In the genomic region with DNA sequence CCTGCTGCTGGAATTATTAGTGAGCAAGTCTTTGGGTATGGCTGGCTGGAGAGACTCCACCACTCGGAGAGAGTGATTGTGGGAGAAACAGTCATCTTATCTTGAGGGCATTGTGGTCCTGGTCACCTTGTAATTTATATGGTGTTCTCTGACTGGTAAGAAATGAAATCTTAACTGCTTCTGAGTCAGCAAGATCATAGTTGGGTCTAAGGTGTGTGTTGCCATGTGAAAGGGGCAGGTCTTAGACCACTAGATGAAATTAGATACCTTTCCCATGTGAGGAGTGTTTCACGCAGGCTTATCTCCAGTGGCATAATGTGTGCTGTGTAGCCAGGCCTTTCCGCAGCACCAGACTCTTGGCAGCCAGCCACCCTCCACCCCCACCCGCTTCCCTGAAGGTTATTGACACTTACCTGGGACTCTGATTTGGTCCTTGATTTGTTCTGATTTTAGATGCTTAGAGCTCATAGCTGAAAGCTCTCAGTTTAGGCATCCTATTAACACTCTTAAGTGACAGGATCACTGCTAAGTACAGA, we compare ENCODE assay signal across 1 cellular context.
TF ChIP-seq lines count a peak whose summit lies in the region.

No MANE protein-coding gene starts in this region.

TF ChIP-seq in K562, 482 proteins besides CTCF, POLR2A, EP300 and RAD21 (continues in another document):
- TF ChIP-seq, protein P1, sequence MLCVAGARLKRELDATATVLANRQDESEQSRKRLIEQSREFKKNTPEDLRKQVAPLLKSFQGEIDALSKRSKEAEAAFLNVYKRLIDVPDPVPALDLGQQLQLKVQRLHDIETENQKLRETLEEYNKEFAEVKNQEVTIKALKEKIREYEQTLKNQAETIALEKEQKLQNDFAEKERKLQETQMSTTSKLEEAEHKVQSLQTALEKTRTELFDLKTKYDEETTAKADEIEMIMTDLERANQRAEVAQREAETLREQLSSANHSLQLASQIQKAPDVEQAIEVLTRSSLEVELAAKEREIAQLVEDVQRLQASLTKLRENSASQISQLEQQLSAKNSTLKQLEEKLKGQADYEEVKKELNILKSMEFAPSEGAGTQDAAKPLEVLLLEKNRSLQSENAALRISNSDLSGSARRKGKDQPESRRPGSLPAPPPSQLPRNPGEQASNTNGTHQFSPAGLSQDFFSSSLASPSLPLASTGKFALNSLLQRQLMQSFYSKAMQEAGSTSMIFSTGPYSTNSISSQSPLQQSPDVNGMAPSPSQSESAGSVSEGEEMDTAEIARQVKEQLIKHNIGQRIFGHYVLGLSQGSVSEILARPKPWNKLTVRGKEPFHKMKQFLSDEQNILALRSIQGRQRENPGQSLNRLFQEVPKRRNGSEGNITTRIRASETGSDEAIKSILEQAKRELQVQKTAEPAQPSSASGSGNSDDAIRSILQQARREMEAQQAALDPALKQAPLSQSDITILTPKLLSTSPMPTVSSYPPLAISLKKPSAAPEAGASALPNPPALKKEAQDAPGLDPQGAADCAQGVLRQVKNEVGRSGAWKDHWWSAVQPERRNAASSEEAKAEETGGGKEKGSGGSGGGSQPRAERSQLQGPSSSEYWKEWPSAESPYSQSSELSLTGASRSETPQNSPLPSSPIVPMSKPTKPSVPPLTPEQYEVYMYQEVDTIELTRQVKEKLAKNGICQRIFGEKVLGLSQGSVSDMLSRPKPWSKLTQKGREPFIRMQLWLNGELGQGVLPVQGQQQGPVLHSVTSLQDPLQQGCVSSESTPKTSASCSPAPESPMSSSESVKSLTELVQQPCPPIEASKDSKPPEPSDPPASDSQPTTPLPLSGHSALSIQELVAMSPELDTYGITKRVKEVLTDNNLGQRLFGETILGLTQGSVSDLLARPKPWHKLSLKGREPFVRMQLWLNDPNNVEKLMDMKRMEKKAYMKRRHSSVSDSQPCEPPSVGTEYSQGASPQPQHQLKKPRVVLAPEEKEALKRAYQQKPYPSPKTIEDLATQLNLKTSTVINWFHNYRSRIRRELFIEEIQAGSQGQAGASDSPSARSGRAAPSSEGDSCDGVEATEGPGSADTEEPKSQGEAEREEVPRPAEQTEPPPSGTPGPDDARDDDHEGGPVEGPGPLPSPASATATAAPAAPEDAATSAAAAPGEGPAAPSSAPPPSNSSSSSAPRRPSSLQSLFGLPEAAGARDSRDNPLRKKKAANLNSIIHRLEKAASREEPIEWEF (CRISPR knock-in tag; IDR thresholded peaks at IDR 0.05): no peak
- no peak for TF ChIP-seq SPI1 (IDR thresholded peaks at IDR 0.05; ENCODE audit: borderline replicate concordance, low read depth, low read length)
- 0 out of 2 replicates have a peak, but pooled peaks have one; percentile 24 for TF ChIP-seq HMBOX1 (IDR thresholded peaks at IDR 0.05)
- peak; percentile 95 for TF ChIP-seq NFIC (IDR thresholded peaks at IDR 0.05)
- TF ChIP-seq NFE2L1 (tag; IDR thresholded peaks at IDR 0.05; ENCODE audit: borderline replicate concordance, low read depth): no peak
- peak; percentile 91 for TF ChIP-seq CXXC5 (CRISPR knock-in tag; IDR thresholded peaks at IDR 0.05)
- TF ChIP-seq SMAD1 (IDR thresholded peaks at IDR 0.05; ENCODE audit: low read depth, low read length, partially characterized antibody): no peak
- no peak for TF ChIP-seq ETS2 (tag; IDR thresholded peaks at IDR 0.05; ENCODE audit: borderline replicate concordance, poor library complexity, severe bottlenecking)
- no peak for TF ChIP-seq ZNF134 (CRISPR knock-in tag; conservative IDR thresholded peaks at IDR 0.05)
- TF ChIP-seq ZNF584 (CRISPR knock-in tag; IDR thresholded peaks at IDR 0.05; ENCODE audit: low read depth): no peak
- no peak for TF ChIP-seq TEAD1 (CRISPR knock-in tag; IDR thresholded peaks at IDR 0.05)
- TF ChIP-seq, protein P2, sequence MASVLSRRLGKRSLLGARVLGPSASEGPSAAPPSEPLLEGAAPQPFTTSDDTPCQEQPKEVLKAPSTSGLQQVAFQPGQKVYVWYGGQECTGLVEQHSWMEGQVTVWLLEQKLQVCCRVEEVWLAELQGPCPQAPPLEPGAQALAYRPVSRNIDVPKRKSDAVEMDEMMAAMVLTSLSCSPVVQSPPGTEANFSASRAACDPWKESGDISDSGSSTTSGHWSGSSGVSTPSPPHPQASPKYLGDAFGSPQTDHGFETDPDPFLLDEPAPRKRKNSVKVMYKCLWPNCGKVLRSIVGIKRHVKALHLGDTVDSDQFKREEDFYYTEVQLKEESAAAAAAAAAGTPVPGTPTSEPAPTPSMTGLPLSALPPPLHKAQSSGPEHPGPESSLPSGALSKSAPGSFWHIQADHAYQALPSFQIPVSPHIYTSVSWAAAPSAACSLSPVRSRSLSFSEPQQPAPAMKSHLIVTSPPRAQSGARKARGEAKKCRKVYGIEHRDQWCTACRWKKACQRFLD (CRISPR knock-in tag; IDR thresholded peaks at IDR 0.05): no peak
- no peak for TF ChIP-seq ZNF436 (CRISPR knock-in tag; IDR thresholded peaks at IDR 0.05)
- no peak for TF ChIP-seq EWSR1 (IDR thresholded peaks at IDR 0.05; ENCODE audit: borderline replicate concordance, low read depth, partially characterized antibody)
- TF ChIP-seq ZNF408 (CRISPR knock-in tag; IDR thresholded peaks at IDR 0.05; ENCODE audit: low read depth): no peak
- TF ChIP-seq PRMT5 (CRISPR knock-in tag; IDR thresholded peaks at IDR 0.05): no peak
- 0 out of 2 replicates have a peak, but pooled peaks have one; percentile 26 for TF ChIP-seq ZBTB9 (CRISPR knock-in tag; IDR thresholded peaks at IDR 0.05)
- TF ChIP-seq TARDBP (IDR thresholded peaks at IDR 0.05): no peak
- TF ChIP-seq HSF4 (CRISPR knock-in tag; IDR thresholded peaks at IDR 0.05; ENCODE audit: borderline replicate concordance): no peak
- TF ChIP-seq ZNF695 (CRISPR knock-in tag; IDR thresholded peaks at IDR 0.05): no peak
- TF ChIP-seq, protein P3, sequence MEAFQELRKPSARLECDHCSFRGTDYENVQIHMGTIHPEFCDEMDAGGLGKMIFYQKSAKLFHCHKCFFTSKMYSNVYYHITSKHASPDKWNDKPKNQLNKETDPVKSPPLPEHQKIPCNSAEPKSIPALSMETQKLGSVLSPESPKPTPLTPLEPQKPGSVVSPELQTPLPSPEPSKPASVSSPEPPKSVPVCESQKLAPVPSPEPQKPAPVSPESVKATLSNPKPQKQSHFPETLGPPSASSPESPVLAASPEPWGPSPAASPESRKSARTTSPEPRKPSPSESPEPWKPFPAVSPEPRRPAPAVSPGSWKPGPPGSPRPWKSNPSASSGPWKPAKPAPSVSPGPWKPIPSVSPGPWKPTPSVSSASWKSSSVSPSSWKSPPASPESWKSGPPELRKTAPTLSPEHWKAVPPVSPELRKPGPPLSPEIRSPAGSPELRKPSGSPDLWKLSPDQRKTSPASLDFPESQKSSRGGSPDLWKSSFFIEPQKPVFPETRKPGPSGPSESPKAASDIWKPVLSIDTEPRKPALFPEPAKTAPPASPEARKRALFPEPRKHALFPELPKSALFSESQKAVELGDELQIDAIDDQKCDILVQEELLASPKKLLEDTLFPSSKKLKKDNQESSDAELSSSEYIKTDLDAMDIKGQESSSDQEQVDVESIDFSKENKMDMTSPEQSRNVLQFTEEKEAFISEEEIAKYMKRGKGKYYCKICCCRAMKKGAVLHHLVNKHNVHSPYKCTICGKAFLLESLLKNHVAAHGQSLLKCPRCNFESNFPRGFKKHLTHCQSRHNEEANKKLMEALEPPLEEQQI (IDR thresholded peaks at IDR 0.05): no peak
- no peak for TF ChIP-seq IRF9 (tag; IDR thresholded peaks at IDR 0.05)
- TF ChIP-seq GTF3C2 (IDR thresholded peaks at IDR 0.05; ENCODE audit: borderline replicate concordance, extremely low read depth, insufficient read length): no peak
- no peak for TF ChIP-seq ZBTB12 (CRISPR knock-in tag; IDR thresholded peaks at IDR 0.05)
- TF ChIP-seq RBM15 (IDR thresholded peaks at IDR 0.05; ENCODE audit: insufficient read depth, low read length): no peak
- TF ChIP-seq POLR2AphosphoS2 (IDR thresholded peaks at IDR 0.05; ENCODE audit: low read length): no peak
- TF ChIP-seq, protein P4, sequence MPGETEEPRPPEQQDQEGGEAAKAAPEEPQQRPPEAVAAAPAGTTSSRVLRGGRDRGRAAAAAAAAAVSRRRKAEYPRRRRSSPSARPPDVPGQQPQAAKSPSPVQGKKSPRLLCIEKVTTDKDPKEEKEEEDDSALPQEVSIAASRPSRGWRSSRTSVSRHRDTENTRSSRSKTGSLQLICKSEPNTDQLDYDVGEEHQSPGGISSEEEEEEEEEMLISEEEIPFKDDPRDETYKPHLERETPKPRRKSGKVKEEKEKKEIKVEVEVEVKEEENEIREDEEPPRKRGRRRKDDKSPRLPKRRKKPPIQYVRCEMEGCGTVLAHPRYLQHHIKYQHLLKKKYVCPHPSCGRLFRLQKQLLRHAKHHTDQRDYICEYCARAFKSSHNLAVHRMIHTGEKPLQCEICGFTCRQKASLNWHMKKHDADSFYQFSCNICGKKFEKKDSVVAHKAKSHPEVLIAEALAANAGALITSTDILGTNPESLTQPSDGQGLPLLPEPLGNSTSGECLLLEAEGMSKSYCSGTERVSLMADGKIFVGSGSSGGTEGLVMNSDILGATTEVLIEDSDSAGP (CRISPR knock-in tag; IDR thresholded peaks at IDR 0.05): no peak
- TF ChIP-seq KDM5B (IDR thresholded peaks at IDR 0.05; ENCODE audit: insufficient replicate concordance, low read depth, low read length): no peak
- no peak for TF ChIP-seq TCF7 (IDR thresholded peaks at IDR 0.05; ENCODE audit: borderline replicate concordance)
- TF ChIP-seq LARP7 (IDR thresholded peaks at IDR 0.05): no peak
- TF ChIP-seq KAT2B (IDR thresholded peaks at IDR 0.05; ENCODE audit: low read depth, low read length): no peak
- no peak for TF ChIP-seq GTF2A2 (tag; IDR thresholded peaks at IDR 0.05)
- TF ChIP-seq SOX6 (IDR thresholded peaks at IDR 0.05): peak; percentile 70; the same call in 1 of the 2 replicates
- TF ChIP-seq BRCA1 (IDR thresholded peaks at IDR 0.05): no peak
- no peak for TF ChIP-seq BRCA1 (CRISPR knock-in tag; IDR thresholded peaks at IDR 0.05)
- no peak for TF ChIP-seq SLC30A9 (CRISPR knock-in tag; IDR thresholded peaks at IDR 0.05)
- TF ChIP-seq NR3C1 (CRISPR knock-in tag; IDR thresholded peaks at IDR 0.05): no peak
- TF ChIP-seq MAFF (IDR thresholded peaks at IDR 0.05; ENCODE audit: low read length): peak; percentile 47; the same call in 1 of the 2 replicates
- TF ChIP-seq RFX5 (IDR thresholded peaks at IDR 0.05; ENCODE audit: low read depth, low read length): no peak
- no peak for TF ChIP-seq ZNF830 (CRISPR knock-in tag; IDR thresholded peaks at IDR 0.05)
- TF ChIP-seq, protein P5, sequence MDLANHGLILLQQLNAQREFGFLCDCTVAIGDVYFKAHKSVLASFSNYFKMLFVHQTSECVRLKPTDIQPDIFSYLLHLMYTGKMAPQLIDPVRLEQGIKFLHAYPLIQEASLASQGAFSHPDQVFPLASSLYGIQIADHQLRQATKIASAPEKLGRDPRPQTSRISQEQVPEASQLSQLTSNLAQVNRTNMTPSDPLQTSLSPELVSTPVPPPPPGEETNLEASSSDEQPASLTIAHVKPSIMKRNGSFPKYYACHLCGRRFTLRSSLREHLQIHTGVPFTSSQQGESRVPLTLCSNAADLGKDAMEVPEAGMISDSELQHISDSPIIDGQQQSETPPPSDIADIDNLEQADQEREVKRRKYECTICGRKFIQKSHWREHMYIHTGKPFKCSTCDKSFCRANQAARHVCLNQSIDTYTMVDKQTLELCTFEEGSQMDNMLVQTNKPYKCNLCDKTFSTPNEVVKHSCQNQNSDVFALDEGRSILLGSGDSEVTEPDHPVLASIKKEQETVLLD (IDR thresholded peaks at IDR 0.05): no peak
